In the genomic region with DNA sequence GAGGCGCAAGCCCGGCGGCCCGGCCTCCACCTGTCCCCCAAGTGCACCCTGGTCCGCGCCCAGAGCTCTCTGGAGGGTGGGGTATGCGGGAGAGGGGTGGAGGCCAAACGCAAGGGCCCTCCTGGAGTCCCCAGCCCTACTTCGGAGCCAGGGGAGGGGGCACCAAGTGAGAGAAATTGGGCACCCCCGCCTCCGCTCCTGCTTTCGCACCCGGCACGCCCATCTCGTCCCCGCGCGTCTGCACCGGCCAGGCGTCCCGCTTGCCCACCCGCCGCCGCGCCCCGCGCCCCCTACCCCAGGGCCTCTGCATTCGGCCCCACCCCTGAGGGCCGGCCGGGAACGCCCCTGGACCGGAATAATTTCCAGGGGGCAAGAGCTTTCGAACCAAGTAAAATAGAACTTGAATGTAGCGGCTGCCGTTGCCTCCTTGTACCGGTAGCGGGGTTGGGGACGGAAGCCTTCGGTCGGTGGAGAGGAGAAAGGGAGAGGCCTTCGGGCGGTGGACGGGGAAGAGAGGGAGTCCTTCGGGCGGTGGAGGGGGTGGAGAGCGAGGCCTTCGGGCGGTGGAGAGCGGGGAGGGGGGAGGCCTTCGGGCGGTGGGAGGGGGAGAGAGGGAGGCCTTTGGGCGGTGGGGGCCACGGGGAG, we compare ENCODE assay signal across 8 cellular contexts. TPM values are rescaled to one million over a fixed set of nuclear protein-coding genes. Genes with fewer than 3 reads are reported as not detected.
A peak's percentile ranks its signal among the peaks of the same experiment; 100 is the strongest.
DNase-seq lines count a peak whose midpoint lies in the region; ATAC-seq and TF ChIP-seq lines count a peak whose summit lies in the region.

No MANE protein-coding gene starts in this region.

- H3K27ac ChIP-seq in osteoblast (ENCODE audit: low read depth, low read length): peak overlapping the region; percentile 70

- no peak overlapping the region for H2AFZ ChIP-seq in osteoblast (ENCODE audit: low read length)

- peak; percentile 7 for ATAC-seq in activated CD8-positive, alpha-beta T cell treated with anti-CD3 and anti-CD28 coated beads for 36 hours

- H3K27me3 ChIP-seq in osteoblast (ENCODE audit: insufficient read depth, low read length): peaks cover 16% of the 10 kb centered on the region

- DNase-seq in activated naive CD4-positive, alpha-beta T cell treated with Interleukin-2 at 50 U/mL for 16 hours: peak; percentile 47
- DNase-seq in activated naive CD4-positive, alpha-beta T cell (lab: John Stamatoyannopoulos, UW): no peak
- DNase-seq in NB4 (ENCODE audit: low read depth) (peak; percentile 70), fibroblast of mammary gland (ENCODE audit: low read depth) (peak; percentile 19), osteoblast (ENCODE audit: insufficient read length, low spot score, missing footprints) (peak; percentile 98), mucosa of gallbladder (ENCODE audit: low spot score) (no peak), cerebellar cortex (ENCODE audit: low spot score) (no peak)
- DNase-seq in activated CD8-positive, alpha-beta T cell treated with anti-CD3 and anti-CD28 coated beads for 36 hours: peak; percentile 66

- H3K4me3 ChIP-seq in NB4 (ENCODE audit: low read depth, low read length): peak overlapping the region; percentile 92
- peak overlapping the region; percentile 81 for H3K4me3 ChIP-seq in fibroblast of mammary gland (ENCODE audit: control insufficient read depth, low read depth, low read length)
- H3K4me3 ChIP-seq in osteoblast (ENCODE audit: insufficient read depth, low read length): peak overlapping the region; percentile 91

- H3K27ac Mint-ChIP-seq in activated CD8-positive, alpha-beta T cell treated with anti-CD3 and anti-CD28 coated beads for 36 hours: peak overlapping the region; percentile 93

- peaks cover 13% of the 10 kb centered on the region for H3K4me1 ChIP-seq in osteoblast (ENCODE audit: insufficient read depth, low read length)

- no peak for TF ChIP-seq POLR2A in NB4 (IDR thresholded peaks at IDR 0.05; ENCODE audit: extremely low read depth, insufficient read length)

- no peaks in the 10 kb centered on the region for H3K9me3 Mint-ChIP-seq in activated CD8-positive, alpha-beta T cell treated with anti-CD3 and anti-CD28 coated beads for 36 hours

- peaks cover 7% of the 10 kb centered on the region for H3K79me2 ChIP-seq in osteoblast (ENCODE audit: insufficient read depth, low read length)

- H3K4me1 Mint-ChIP-seq in activated CD8-positive, alpha-beta T cell treated with anti-CD3 and anti-CD28 coated beads for 36 hours (ENCODE audit: low read depth): peaks cover 9% of the 10 kb centered on the region

- CTCF ChIA-PET in activated CD8-positive, alpha-beta T cell treated with anti-CD3 and anti-CD28 coated beads for 36 hours (lab: Charles Lee): interaction anchor here (1.2 to 1.3 kb wide), 2 partner anchors 33 to 187 kb away, joined by 4 to 6 read pairs; no protein-coding TSS in a partner anchor

- no peaks in the 10 kb centered on the region for H3K9me3 ChIP-seq in osteoblast (ENCODE audit: low read depth, low read length)

- H3K4me3 Mint-ChIP-seq in activated CD8-positive, alpha-beta T cell treated with anti-CD3 and anti-CD28 coated beads for 36 hours: peak overlapping the region; percentile 92

- peak overlapping the region; percentile 96 for H3K4me2 ChIP-seq in osteoblast (ENCODE audit: insufficient read depth, low read length)

- intact Hi-C loops in activated CD8-positive, alpha-beta T cell treated with anti-CD3 and anti-CD28 coated beads for 36 hours (cut with micrococcal nuclease): loop anchor here (5.0 kb wide), 1 partner anchor 54 kb away; no protein-coding TSS in a partner anchor

- peaks cover 17% of the 10 kb centered on the region for H3K27me3 Mint-ChIP-seq in activated CD8-positive, alpha-beta T cell treated with anti-CD3 and anti-CD28 coated beads for 36 hours

- peaks cover 15% of the 10 kb centered on the region for H3K36me3 ChIP-seq in osteoblast (ENCODE audit: insufficient read depth, low read length)

- POLR2A ChIA-PET in activated CD8-positive, alpha-beta T cell treated with anti-CD3 and anti-CD28 coated beads for 36 hours (lab: Charles Lee): interaction anchor here (0.7 to 2.6 kb wide), 10 partner anchors 10 to 145 kb away, joined by 3 to 8 read pairs (median 3); no protein-coding TSS in a partner anchor

- TF ChIP-seq CTCF in NB4 (IDR thresholded peaks at IDR 0.05; ENCODE audit: low read depth, low read length): no peak
- TF ChIP-seq CTCF in activated CD8-positive, alpha-beta T cell treated with anti-CD3 and anti-CD28 coated beads for 36 hours (IDR thresholded peaks at IDR 0.05): no peak
- no peak for TF ChIP-seq CTCF in fibroblast of mammary gland (conservative IDR thresholded peaks at IDR 0.05; ENCODE audit: control insufficient read depth, insufficient read depth, low read depth, low read length)
- no peak for TF ChIP-seq CTCF in osteoblast (IDR thresholded peaks at IDR 0.05; ENCODE audit: extremely low read depth, low read depth, low read length)

- peaks cover 8% of the 10 kb centered on the region for H4K20me1 ChIP-seq in osteoblast (ENCODE audit: insufficient read depth, low read length)

- peaks cover 11% of the 10 kb centered on the region for H3K36me3 Mint-ChIP-seq in activated CD8-positive, alpha-beta T cell treated with anti-CD3 and anti-CD28 coated beads for 36 hours (ENCODE audit: low read depth)

RNA-seq across cellular contexts. Expression of a gene that starts 0.7 kb away (rescaled TPM):
- total RNA-seq in activated CD8-positive, alpha-beta T cell treated with anti-CD3 and anti-CD28 coated beads for 36 hours: 100 to 1,000 TPM; 123 to 124 TPM
- 54.2 and 59.0 TPM in 2 replicates for total RNA-seq in osteoblast
- 150 TPM for total RNA-seq in mucosa of gallbladder

RNA-seq across cellular contexts. Expression of a gene that starts 3.6 kb away (rescaled TPM):
- 10 to 100 TPM; 18.5 to 19.1 TPM for total RNA-seq in activated CD8-positive, alpha-beta T cell treated with anti-CD3 and anti-CD28 coated beads for 36 hours
- total RNA-seq in osteoblast: 0.88 and 1.4 TPM in 2 replicates
- 38.6 TPM for total RNA-seq in mucosa of gallbladder

RNA-seq across cellular contexts. Expression of a gene that starts 6.2 kb away (rescaled TPM):
- total RNA-seq in activated CD8-positive, alpha-beta T cell treated with anti-CD3 and anti-CD28 coated beads for 36 hours: 1 to 10 TPM; 5.8 to 6.4 TPM
- total RNA-seq in osteoblast: 0.88 and 1.1 TPM in 2 replicates
- 19.4 TPM for total RNA-seq in mucosa of gallbladder

RNA-seq across cellular contexts. Expression of a gene that starts 17.6 kb away (rescaled TPM):
- 100 to 1,000 TPM; 254 to 270 TPM for total RNA-seq in activated CD8-positive, alpha-beta T cell treated with anti-CD3 and anti-CD28 coated beads for 36 hours
- total RNA-seq in osteoblast (126 and 173 TPM in 2 replicates), mucosa of gallbladder (342 TPM)

RNA-seq across cellular contexts. Expression of a gene that starts 37.8 kb away (rescaled TPM):
- 10 to 100 TPM; 34.8 to 40.5 TPM for total RNA-seq in activated CD8-positive, alpha-beta T cell treated with anti-CD3 and anti-CD28 coated beads for 36 hours
- total RNA-seq in osteoblast (6.2 and 6.8 TPM in 2 replicates), mucosa of gallbladder (19.6 TPM)

Comparison
In these comparisons a context has a peak if more than half of its experiments do, and no peak if none do; other contexts are left out.
1. DNase-seq: peak in activated naive CD4-positive, alpha-beta T cell treated with Interleukin-2 at 50 U/mL for 16 hours (single experiment), NB4 (single experiment), activated CD8-positive, alpha-beta T cell treated with anti-CD3 and anti-CD28 coated beads for 36 hours (single experiment), fibroblast of mammary gland (single experiment) and osteoblast (single experiment); none in activated naive CD4-positive, alpha-beta T cell (0 of 4), mucosa of gallbladder (single experiment) and cerebellar cortex (single experiment).
2. Peak in every context shown above with its lines, with median percentiles within 50 percentile points of each other: H3K4me3 ChIP-seq.